In genomic region chr5:66174338-66174737, GRCh38 we compare ENCODE assay signal across 11 cellular contexts. TPM values are rescaled to one million over a fixed set of nuclear protein-coding genes. Genes with fewer than 3 reads are reported as not detected.
A peak's percentile ranks its signal among the peaks of the same experiment; 100 is the strongest.
DNase-seq lines count a peak whose midpoint lies in the region; ATAC-seq and TF ChIP-seq lines count a peak whose summit lies in the region.
"Had no signal": no experiment of that assay in that cellular context is flagged by ENCODE, and none has a peak within 500 bp of the region (broad histone marks: within the 10 kb centered on the region; RNA-seq: fewer than 3 reads in every experiment).

No MANE protein-coding gene starts in this region.

- peak overlapping the region in 5 of 59 donors; percentile 5 to 31 (median 12) for H3K4me3 ChIP-seq in dorsolateral prefrontal cortex
- H3K4me3 ChIP-seq: thoracic aorta had no signal

- H3K9me3 Mint-ChIP-seq in osteocyte (ENCODE audit: unreplicated experiment), result no peaks in the 10 kb centered on the region

- H3K4me1 Mint-ChIP-seq in osteocyte (ENCODE audit: unreplicated experiment), result peaks cover 2% of the 10 kb centered on the region

- ATAC-seq in GM19035 (IDR thresholded peaks at IDR 0.05; ENCODE audit: unreplicated experiment) (no peak), HG03175 (IDR thresholded peaks at IDR 0.05; ENCODE audit: unreplicated experiment) (no peak)

- no peak overlapping the region for H3K4me3 Mint-ChIP-seq in osteocyte (ENCODE audit: unreplicated experiment)

- no peaks in the 10 kb centered on the region for H3K27me3 ChIP-seq in dorsolateral prefrontal cortex

- peaks cover 49% of the 10 kb centered on the region for H3K36me3 Mint-ChIP-seq in osteocyte (ENCODE audit: unreplicated experiment)

- DNase-seq in DMS 273 (lab: John Stamatoyannopoulos, UW; ENCODE audit: unreplicated experiment) (peak; percentile 35), DMS 273 treated with DMSO at 0.1 percent for 48 hours (lab: John Stamatoyannopoulos, UW) (no peak), NCI-H2227 (lab: John Stamatoyannopoulos, UW; ENCODE audit: unreplicated experiment) (peak; percentile 14), dorsolateral prefrontal cortex (no peak), osteocyte (ENCODE audit: extremely low spot score, unreplicated experiment) (no peak)
- DNase-seq in activated CD4-positive, alpha-beta T cell treated with anti-CD3 and anti-CD28 coated beads, Interleukin-2, amount 50 U/mL, for 4 hours, result no peak
- DNase-seq: 8988T had no signal

- intact Hi-C loops in dorsolateral prefrontal cortex (cut with DNase I), result loop anchor here in 1 of 2 donors (5.0 to 10.0 kb wide), 2 partner anchors 48 to 130 kb away; no protein-coding TSS in a partner anchor

- H3K27ac Mint-ChIP-seq in osteocyte (ENCODE audit: unreplicated experiment), result no peak overlapping the region

- H3K27ac ChIP-seq in dorsolateral prefrontal cortex, result peak overlapping the region in 42 of 59 donors; percentile 2 to 85 (median 52)
- H3K27ac ChIP-seq: epithelial cell of prostate, thoracic aorta had no signal

- H3K27me3 Mint-ChIP-seq in osteocyte (ENCODE audit: unreplicated experiment), result no peaks in the 10 kb centered on the region

- TF ChIP-seq CTCF in dorsolateral prefrontal cortex (IDR thresholded peaks at IDR 0.05 in 54 of 56, conservative IDR thresholded peaks at IDR 0.05 in 2 of 56; ENCODE audit: low read depth in 1 of 56, partially characterized antibody in 56 of 56) (peak in 55 of 56 donors; percentile 22 to 75 (median 60)), osteocyte (IDR thresholded peaks at IDR 0.05) (peak; percentile 50)

RNA-seq across cellular contexts. Expression of gene SREK1, which starts 30.2 kb away (rescaled TPM):
- total RNA-seq in dorsolateral prefrontal cortex (10 to 100 TPM; 53.0 to 95.6 (median 74.5) TPM), osteocyte (66.8 and 71.2 TPM in 2 replicates)

Comparison
In these comparisons a context has a peak if more than half of its experiments do, and no peak if none do; other contexts are left out.
1. DNase-seq: peak in DMS 273 (single experiment) and NCI-H2227 (single experiment); none in DMS 273 treated with DMSO at 0.1 percent for 48 hours (single experiment), dorsolateral prefrontal cortex (0 of 10), osteocyte (single experiment) and activated CD4-positive, alpha-beta T cell treated with anti-CD3 and anti-CD28 coated beads, Interleukin-2, amount 50 U/mL, for 4 hours (0 of 2).